ENCODE assay signal across 1 cellular context in the genomic region with DNA sequence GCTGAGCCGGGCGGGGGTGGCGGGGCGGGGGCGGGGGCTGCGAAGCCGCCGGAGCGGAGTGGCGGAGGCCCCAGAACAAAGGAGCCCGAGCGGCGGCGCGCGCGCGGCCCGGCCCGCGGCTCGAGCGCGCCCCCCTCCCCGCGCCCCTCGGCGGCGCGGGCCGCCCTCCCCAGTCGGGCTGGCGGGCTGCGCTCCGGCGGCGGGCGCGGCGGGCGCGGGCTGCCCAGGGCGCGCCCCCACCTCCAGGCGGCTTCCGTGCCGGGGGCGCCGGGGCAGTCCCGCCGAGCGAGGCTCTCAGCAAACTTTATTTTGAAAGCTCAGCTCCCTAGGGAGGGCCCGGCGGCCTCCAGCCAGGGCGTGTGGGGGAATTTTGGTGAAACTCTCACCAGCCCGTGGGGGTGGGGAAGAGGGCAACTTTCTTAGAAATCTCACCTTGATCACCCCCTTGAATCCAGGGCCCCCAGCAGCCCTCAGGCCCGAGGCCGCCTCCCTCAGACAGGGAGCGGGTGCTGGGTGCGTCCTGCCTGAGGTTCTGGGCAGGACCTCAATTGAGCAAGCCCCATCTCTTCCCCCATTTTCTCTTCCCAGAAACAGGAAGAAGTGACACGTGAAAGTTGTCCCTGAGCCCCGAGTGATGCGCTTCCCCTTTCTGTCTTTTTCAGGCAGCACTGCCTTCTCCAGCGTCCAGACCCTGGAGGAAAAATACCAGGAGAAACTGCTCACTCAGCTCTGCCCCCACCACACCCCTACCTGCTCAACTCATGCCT.
TF ChIP-seq lines count a peak whose summit lies in the region.

No MANE protein-coding gene starts in this region.

TF ChIP-seq in SK-N-SH, 30 proteins besides CTCF, POLR2A, EP300 and RAD21:
- TF ChIP-seq, protein P1, sequence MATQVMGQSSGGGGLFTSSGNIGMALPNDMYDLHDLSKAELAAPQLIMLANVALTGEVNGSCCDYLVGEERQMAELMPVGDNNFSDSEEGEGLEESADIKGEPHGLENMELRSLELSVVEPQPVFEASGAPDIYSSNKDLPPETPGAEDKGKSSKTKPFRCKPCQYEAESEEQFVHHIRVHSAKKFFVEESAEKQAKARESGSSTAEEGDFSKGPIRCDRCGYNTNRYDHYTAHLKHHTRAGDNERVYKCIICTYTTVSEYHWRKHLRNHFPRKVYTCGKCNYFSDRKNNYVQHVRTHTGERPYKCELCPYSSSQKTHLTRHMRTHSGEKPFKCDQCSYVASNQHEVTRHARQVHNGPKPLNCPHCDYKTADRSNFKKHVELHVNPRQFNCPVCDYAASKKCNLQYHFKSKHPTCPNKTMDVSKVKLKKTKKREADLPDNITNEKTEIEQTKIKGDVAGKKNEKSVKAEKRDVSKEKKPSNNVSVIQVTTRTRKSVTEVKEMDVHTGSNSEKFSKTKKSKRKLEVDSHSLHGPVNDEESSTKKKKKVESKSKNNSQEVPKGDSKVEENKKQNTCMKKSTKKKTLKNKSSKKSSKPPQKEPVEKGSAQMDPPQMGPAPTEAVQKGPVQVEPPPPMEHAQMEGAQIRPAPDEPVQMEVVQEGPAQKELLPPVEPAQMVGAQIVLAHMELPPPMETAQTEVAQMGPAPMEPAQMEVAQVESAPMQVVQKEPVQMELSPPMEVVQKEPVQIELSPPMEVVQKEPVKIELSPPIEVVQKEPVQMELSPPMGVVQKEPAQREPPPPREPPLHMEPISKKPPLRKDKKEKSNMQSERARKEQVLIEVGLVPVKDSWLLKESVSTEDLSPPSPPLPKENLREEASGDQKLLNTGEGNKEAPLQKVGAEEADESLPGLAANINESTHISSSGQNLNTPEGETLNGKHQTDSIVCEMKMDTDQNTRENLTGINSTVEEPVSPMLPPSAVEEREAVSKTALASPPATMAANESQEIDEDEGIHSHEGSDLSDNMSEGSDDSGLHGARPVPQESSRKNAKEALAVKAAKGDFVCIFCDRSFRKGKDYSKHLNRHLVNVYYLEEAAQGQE (IDR thresholded peaks at IDR 0.05; ENCODE audit: low read depth, low read length) = no peak
- TF ChIP-seq TAF1 (IDR thresholded peaks at IDR 0.05; ENCODE audit: borderline replicate concordance, low read depth, low read length) = peak; percentile 24; the same call in 1 of the 2 replicates
